7 cellular contexts compared by ENCODE assay signal in genomic region chr4:87072545-87072944, GRCh38.
DNase-seq lines count a peak whose midpoint lies in the region; ATAC-seq and TF ChIP-seq lines count a peak whose summit lies in the region.
"Not testable (repeated sequence)": the region's sequence is repeated elsewhere in the genome, so short reads cannot be mapped to it uniquely, and the experiment has no call there.

No MANE protein-coding gene starts in this region.

- not testable (repeated sequence) for H3K4me1 ChIP-seq in fibroblast of lung (ENCODE audit: control insufficient read depth, extremely low read depth, insufficient read depth, low read length)

- not testable (repeated sequence) for H3K36me3 Mint-ChIP-seq in T-helper 17 cell (ENCODE audit: low read depth); activated naive CD4-positive, alpha-beta T cell treated with anti-CD3 and anti-CD28 coated beads, Interleukin-2, amount 50 U/mL, for 24 hours
- H3K36me3 Mint-ChIP-seq in nephron progenitor cell (ENCODE audit: low read depth) = peaks cover 29% of the 10 kb centered on the region
- H3K36me3 Mint-ChIP-seq in stimulated activated naive B cell treated with anti-CD40 and anti-IgM and Interleukin-4, amounts not matched to agents 10 μg/mL and 1 μg/mL and 100 μg/mL, for 72 hours = peaks cover 3 to 12% of the 10 kb centered on the region in 2 donors

- peak; percentile 24 for DNase-seq in DMS 273 (lab: John Stamatoyannopoulos, UW; ENCODE audit: unreplicated experiment)
- peak; percentile 60 for DNase-seq in NCI-H82 (lab: John Stamatoyannopoulos, UW)
- DNase-seq in T-helper 17 cell; fibroblast of lung (ENCODE audit: low read depth in 2 of 2); nephron progenitor cell; stimulated activated naive B cell treated with anti-CD40 and anti-IgM and Interleukin-4, amounts not matched to agents 10 μg/mL and 1 μg/mL and 100 μg/mL, for 72 hours: not testable (repeated sequence)

- not testable (repeated sequence) for H3K9ac ChIP-seq in fibroblast of lung (ENCODE audit: insufficient read depth, low read length)

- H3K9me3 Mint-ChIP-seq in activated naive CD4-positive, alpha-beta T cell treated with anti-CD3 and anti-CD28 coated beads, Interleukin-2, amount 50 U/mL, for 24 hours; nephron progenitor cell; stimulated activated naive B cell treated with anti-CD40 and anti-IgM and Interleukin-4, amounts not matched to agents 10 μg/mL and 1 μg/mL and 100 μg/mL, for 72 hours: not testable (repeated sequence)

- peaks cover 33% of the 10 kb centered on the region for H3K4me1 Mint-ChIP-seq in T-helper 17 cell
- peaks cover 71% of the 10 kb centered on the region for H3K4me1 Mint-ChIP-seq in activated naive CD4-positive, alpha-beta T cell treated with anti-CD3 and anti-CD28 coated beads, Interleukin-2, amount 50 U/mL, for 24 hours
- peaks cover 64% of the 10 kb centered on the region for H3K4me1 Mint-ChIP-seq in nephron progenitor cell
- H3K4me1 Mint-ChIP-seq in stimulated activated naive B cell treated with anti-CD40 and anti-IgM and Interleukin-4, amounts not matched to agents 10 μg/mL and 1 μg/mL and 100 μg/mL, for 72 hours = peaks cover 24 to 56% of the 10 kb centered on the region in 2 donors

- not testable (repeated sequence) for H3K27me3 Mint-ChIP-seq in T-helper 17 cell; activated naive CD4-positive, alpha-beta T cell treated with anti-CD3 and anti-CD28 coated beads, Interleukin-2, amount 50 U/mL, for 24 hours; nephron progenitor cell (ENCODE audit: low read depth, poor library complexity); stimulated activated naive B cell treated with anti-CD40 and anti-IgM and Interleukin-4, amounts not matched to agents 10 μg/mL and 1 μg/mL and 100 μg/mL, for 72 hours

- TF ChIP-seq CTCF in fibroblast of lung (conservative IDR thresholded peaks at IDR 0.05 in 1 of 2, IDR thresholded peaks at IDR 0.05 in 1 of 2; ENCODE audit: low read depth in 1 of 2, low read length in 2 of 2); nephron progenitor cell (IDR thresholded peaks at IDR 0.05): not testable (repeated sequence)

- H4K20me1 ChIP-seq in fibroblast of lung (ENCODE audit: control insufficient read depth, extremely low read depth, insufficient read depth, low read length) = not testable (repeated sequence)

- not testable (repeated sequence) for ATAC-seq in T-helper 17 cell; stimulated activated naive B cell treated with anti-CD40 and anti-IgM and Interleukin-4, amounts not matched to agents 10 μg/mL and 1 μg/mL and 100 μg/mL, for 72 hours (replicated peaks)

- H3K27me3 ChIP-seq in fibroblast of lung (ENCODE audit: control insufficient read depth, insufficient read depth, low read length) = not testable (repeated sequence)

- not testable (repeated sequence) for H3K4me3 Mint-ChIP-seq in T-helper 17 cell, nephron progenitor cell
- peak overlapping the region; percentile 15 for H3K4me3 Mint-ChIP-seq in activated naive CD4-positive, alpha-beta T cell treated with anti-CD3 and anti-CD28 coated beads, Interleukin-2, amount 50 U/mL, for 24 hours
- H3K4me3 Mint-ChIP-seq in stimulated activated naive B cell treated with anti-CD40 and anti-IgM and Interleukin-4, amounts not matched to agents 10 μg/mL and 1 μg/mL and 100 μg/mL, for 72 hours = peak overlapping the region; percentile 83 to 86

- H3K4me2 ChIP-seq in fibroblast of lung (ENCODE audit: extremely low read depth, insufficient read depth, low read length) = peak overlapping the region; percentile 75

- not testable (repeated sequence) for H3K9me3 ChIP-seq in T-helper 17 cell (ENCODE audit: control insufficient read depth, low read length, poor library complexity, severe bottlenecking); fibroblast of lung (ENCODE audit: control insufficient read depth, insufficient read depth, low read depth, low read length)

- not testable (repeated sequence) for H3K79me2 ChIP-seq in fibroblast of lung (ENCODE audit: control insufficient read depth, insufficient read depth, low read length)

- not testable (repeated sequence) for H2AFZ ChIP-seq in fibroblast of lung (ENCODE audit: low read length)

- peak overlapping the region; percentile 94 for H3K27ac Mint-ChIP-seq in T-helper 17 cell
- not testable (repeated sequence) for H3K27ac Mint-ChIP-seq in activated naive CD4-positive, alpha-beta T cell treated with anti-CD3 and anti-CD28 coated beads, Interleukin-2, amount 50 U/mL, for 24 hours; stimulated activated naive B cell treated with anti-CD40 and anti-IgM and Interleukin-4, amounts not matched to agents 10 μg/mL and 1 μg/mL and 100 μg/mL, for 72 hours
- H3K27ac Mint-ChIP-seq in nephron progenitor cell = peak overlapping the region; percentile 95

- not testable (repeated sequence) for H3K4me3 ChIP-seq in fibroblast of lung (replicated peaks in 1 of 4; ENCODE audit: control extremely low read depth in 1 of 4, insufficient read depth in 1 of 4, low read depth in 3 of 4, low read length in 4 of 4)

- not testable (repeated sequence) for H3K27ac ChIP-seq in fibroblast of lung (ENCODE audit: insufficient read depth, low read length)

- not testable (repeated sequence) for H3K36me3 ChIP-seq in fibroblast of lung (ENCODE audit: control insufficient read depth, insufficient read depth, low read length)
